In the genomic region with DNA sequence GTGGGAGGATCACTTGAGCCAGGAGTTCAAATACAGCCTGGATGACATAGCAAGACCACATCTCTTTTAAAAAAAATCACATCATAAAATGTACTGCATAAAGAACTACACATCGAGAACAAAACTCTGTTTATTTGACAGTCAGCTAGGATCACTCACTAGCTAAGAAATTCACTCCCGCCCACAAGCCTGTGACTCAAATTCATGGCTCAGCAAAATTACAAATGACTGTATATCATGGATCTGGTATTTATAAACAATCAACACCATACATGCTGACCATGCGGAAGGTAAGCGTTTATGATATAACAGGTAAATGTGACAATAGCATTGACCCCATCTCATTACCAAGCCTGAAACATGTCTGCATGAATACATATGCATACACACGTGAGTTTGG, we compare ENCODE assay signal across 22 cellular contexts.
DNase-seq lines count a peak whose midpoint lies in the region; ATAC-seq, FAIRE-seq and TF ChIP-seq lines count a peak whose summit lies in the region.
"Had no signal": no experiment of that assay in that cellular context is flagged by ENCODE, and none has a peak within 500 bp of the region (broad histone marks: within the 10 kb centered on the region; RNA-seq: fewer than 3 reads in every experiment).

No MANE protein-coding gene starts in this region.

- no peak overlapping the region for H3K9ac ChIP-seq in K562 (ENCODE audit: insufficient read depth in 1 of 2, low read depth in 2 of 2, low read length in 2 of 2)

- no peak overlapping the region for H3K27ac ChIP-seq in K562 (ENCODE audit: extremely low read depth, low read depth, low read length)
- H3K27ac ChIP-seq: heart right ventricle, left lung, upper lobe of left lung had no signal

- H4K20me1 ChIP-seq in K562 (replicated peaks; ENCODE audit: control insufficient read depth, insufficient read depth, low read length) = no peaks in the 10 kb centered on the region

- H3K4me1 ChIP-seq in K562 (replicated peaks in 1 of 2; ENCODE audit: control insufficient read depth in 2 of 2, insufficient read depth in 2 of 2, low read length in 2 of 2) = no peaks in the 10 kb centered on the region
- H3K4me1 ChIP-seq: upper lobe of left lung had no signal

- TF ChIP-seq CTCF in K562 (IDR thresholded peaks at IDR 0.05 in 2 of 3, conservative IDR thresholded peaks at IDR 0.05 in 1 of 3; ENCODE audit: insufficient read depth in 2 of 3, low read depth in 1 of 3, low read length in 3 of 3) = no peak

- no peak overlapping the region for H3K4me2 ChIP-seq in K562 (ENCODE audit: insufficient read depth, low read length)

- H3K9me1 ChIP-seq in K562 (ENCODE audit: control insufficient read depth, insufficient read depth, low read length) = no peaks in the 10 kb centered on the region

- BruUV-seq in K562 (replicated peaks; lab: Mats Ljungman, UMichigan) = no TSS peak

- intact Hi-C loops in K562 (cut with micrococcal nuclease) = no loop called here

- no peak for TF ChIP-seq EP300 in K562 (IDR thresholded peaks at IDR 0.05; ENCODE audit: low read length)

- in situ Hi-C loops in K562 (cut with MboI) = no loop called here
- in situ Hi-C loops in G401 (cut with HindIII; ENCODE audit: low sequenced_read_pairs) = no loop called here

- DNase-seq in activated CD4-positive, alpha-beta T cell treated with anti-CD3 and anti-CD28 coated beads for 48 hours = peak; percentile 60
- no peak for DNase-seq in activated CD4-positive, alpha-beta T cell treated with anti-CD3 and anti-CD28 coated beads for 1 hour
- peak; percentile 23 for DNase-seq in EL
- DNase-seq in K562 (ENCODE audit: extremely low read depth in 1 of 4, low spot score in 3 of 4) = no peak
- DNase-seq in kidney tubule cell (ENCODE audit: low spot score) = peak; percentile 6
- no peak for DNase-seq in G401 (ENCODE audit: low spot score)
- no peak for DNase-seq in activated CD8-positive, alpha-beta memory T cell treated with anti-CD3 and anti-CD28 coated beads, Interleukin-2, amount 50 U/mL, for 4 hours
- DNase-seq: activated CD4-positive, alpha-beta T cell treated with anti-CD3 and anti-CD28 coated beads, Interleukin-2, amount 10 ng/mL, durations not matched to agents 24 days and 14 days; aorta; Calu3; effector memory CD4-positive, alpha-beta T cell; heart right ventricle; left lung; MM.1S; NCI-H1436 treated with DMSO at 0.1 percent for 48 hours; NCI-H2171 treated with DMSO at 0.1 percent for 48 hours; NCI-H69; nephron progenitor cell; SW 1271; upper lobe of left lung had no signal

- no peaks in the 10 kb centered on the region for H3K36me3 ChIP-seq in K562 (ENCODE audit: control insufficient read depth, insufficient read depth, low read length)
- H3K36me3 ChIP-seq: heart right ventricle, left lung, upper lobe of left lung had no signal

- no peak overlapping the region for H3K4me3 ChIP-seq in K562
- H3K4me3 ChIP-seq: heart right ventricle, left lung, upper lobe of left lung had no signal

- peaks cover 0 to 10% of the 10 kb centered on the region in 2 experiments; a peak in 1 of 5 replicates for H3K27me3 ChIP-seq in K562 (ENCODE audit: control insufficient read depth in 2 of 2, insufficient read depth in 2 of 2, low read length in 2 of 2)
- H3K27me3 ChIP-seq: heart right ventricle, left lung, upper lobe of left lung had no signal

- 2% methylated on average over 5 of the region's 5 CpGs for WGBS in K562 (ENCODE audit: insufficient coverage, low coverage, missing lambda C conversion rate)

- POLR2A ChIA-PET in K562 (lab: Yijun Ruan, JAX) = no interaction called here

- H2AFZ ChIP-seq in K562 (ENCODE audit: low read depth, low read length) = no peak overlapping the region

- ATAC-seq in K562 = no peak
- no peak for ATAC-seq in HG02884 (IDR thresholded peaks at IDR 0.05; ENCODE audit: unreplicated experiment)
- ATAC-seq: heart right ventricle, left lung had no signal

- no peak for FAIRE-seq in K562 (lab: Jason Lieb, UNC)
- FAIRE-seq: TTC549 had no signal

- H3K9me3 ChIP-seq in K562 (replicated peaks; ENCODE audit: control insufficient read depth, insufficient read depth, low read depth, low read length) = no peaks in the 10 kb centered on the region
- H3K9me3 ChIP-seq: upper lobe of left lung had no signal

- TF ChIP-seq RAD21 in K562 (CRISPR knock-in tag; conservative IDR thresholded peaks at IDR 0.05 in 1 of 2, IDR thresholded peaks at IDR 0.05 in 1 of 2) = no peak

- no peak for TF ChIP-seq POLR2A in K562 (conservative IDR thresholded peaks at IDR 0.05)

- CTCF ChIA-PET in K562 (lab: Yijun Ruan, JAX; ENCODE audit: low intra/inter-chr PET ratio) = no interaction called here

- no peaks in the 10 kb centered on the region for H3K79me2 ChIP-seq in K562 (ENCODE audit: control insufficient read depth, insufficient read depth, low read length)

TF ChIP-seq in K562, 482 proteins besides CTCF, POLR2A, EP300 and RAD21:
- TF ChIP-seq MTA2 (IDR thresholded peaks at IDR 0.05; ENCODE audit: low read depth) = no peak
- 0 out of 2 replicates have a peak, but pooled peaks have one; percentile 9 for TF ChIP-seq MAFG (tag; conservative IDR thresholded peaks at IDR 0.05)
- TF ChIP-seq ZNF316 (IDR thresholded peaks at IDR 0.05) = 0 out of 2 replicates have a peak, but pooled peaks have one; percentile 21

Comparison
In these comparisons a context has a peak if more than half of its experiments do, and no peak if none do; other contexts are left out.
1. DNase-seq: peak in activated CD4-positive, alpha-beta T cell treated with anti-CD3 and anti-CD28 coated beads for 48 hours (single experiment), EL (single experiment) and kidney tubule cell (single experiment); none in activated CD4-positive, alpha-beta T cell treated with anti-CD3 and anti-CD28 coated beads for 1 hour (single experiment), K562 (0 of 4), G401 (single experiment) and activated CD8-positive, alpha-beta memory T cell treated with anti-CD3 and anti-CD28 coated beads, Interleukin-2, amount 50 U/mL, for 4 hours (single experiment).